8 cellular contexts compared by ENCODE assay signal in genomic region chr15:75451202-75451673, GRCh38. TPM values are rescaled to one million over a fixed set of nuclear protein-coding genes. Genes with fewer than 3 reads are reported as not detected.
DNase-seq lines count a peak whose midpoint lies in the region; ATAC-seq and TF ChIP-seq lines count a peak whose summit lies in the region.

No MANE protein-coding gene starts in this region.

- intact Hi-C loops in activated naive CD4-positive, alpha-beta T cell treated with anti-CD3 and anti-CD28 coated beads for 36 hours (cut with micrococcal nuclease): loop anchor here (1.0 to 10.0 kb wide), 11 partner anchors 128 to 1544 kb away; partner anchors contain the start of genes ARID3B, CLK3, COX5A and EDC3
- intact Hi-C loops in body of pancreas (cut with DNase I): no loop called here

- no peaks in the 10 kb centered on the region for H3K9me3 Mint-ChIP-seq in activated naive CD4-positive, alpha-beta T cell treated with anti-CD3 and anti-CD28 coated beads for 36 hours
- H3K9me3 Mint-ChIP-seq in type B pancreatic cell: no peaks in the 10 kb centered on the region

- H3K4me3 Mint-ChIP-seq in activated naive CD4-positive, alpha-beta T cell treated with anti-CD3 and anti-CD28 coated beads for 36 hours: peak overlapping the region; percentile 98
- peak overlapping the region; percentile 96 for H3K4me3 Mint-ChIP-seq in type B pancreatic cell

- TF ChIP-seq CTCF in body of pancreas (IDR thresholded peaks at IDR 0.05) (no peak), lung (IDR thresholded peaks at IDR 0.05; ENCODE audit: control extremely low read depth, extremely low read depth) (no peak), type B pancreatic cell (conservative IDR thresholded peaks at IDR 0.05) (no peak)

- DNase-seq in activated naive CD4-positive, alpha-beta T cell treated with anti-CD3 and anti-CD28 coated beads for 36 hours: no peak
- DNase-seq in activated naive CD4-positive, alpha-beta T cell treated with Interleukin-2 at 50 U/mL for 16 hours: no peak
- DNase-seq in body of pancreas (no peak), lung (ENCODE audit: low spot score) (no peak), type B pancreatic cell (ENCODE audit: extremely low spot score, unreplicated experiment) (no peak), activated gamma-delta T cell (lab: John Stamatoyannopoulos, UW) (no peak)

- H3K36me3 ChIP-seq in body of pancreas (replicated peaks in 1 of 2; ENCODE audit: insufficient read depth in 1 of 2, low read depth in 2 of 2) (no peaks in the 10 kb centered on the region), lung (ENCODE audit: control insufficient read depth in 2 of 2, insufficient read depth in 2 of 2, low read length in 2 of 2) (no peaks in the 10 kb centered on the region)

- H3K27ac Mint-ChIP-seq in activated naive CD4-positive, alpha-beta T cell treated with anti-CD3 and anti-CD28 coated beads for 36 hours: peak overlapping the region; percentile 98
- peak overlapping the region; percentile 98 for H3K27ac Mint-ChIP-seq in type B pancreatic cell

- 0% methylated on average over 3 to 30 of the region's 45 CpGs for WGBS in body of pancreas, 2 donors
- WGBS in lung, 2 donors: 1% methylated on average over 28 to 45 of the region's 45 CpGs

- H3K27ac ChIP-seq in body of pancreas: peak overlapping the region; percentile 93 to 98 (median 96)
- peak overlapping the region; percentile 98 to 99 for H3K27ac ChIP-seq in lung (ENCODE audit: low read depth in 1 of 2, low read length in 1 of 2)

- H3K36me3 Mint-ChIP-seq in activated naive CD4-positive, alpha-beta T cell treated with anti-CD3 and anti-CD28 coated beads for 36 hours (ENCODE audit: low read depth): peaks cover 2% of the 10 kb centered on the region
- H3K36me3 Mint-ChIP-seq in type B pancreatic cell: peaks cover 3% of the 10 kb centered on the region

- no peak for ATAC-seq in body of pancreas
- ATAC-seq in lung (ENCODE audit: insufficient read depth, low FRiP score): no peak
- no peak for ATAC-seq in HG03432 (IDR thresholded peaks at IDR 0.05; ENCODE audit: unreplicated experiment)
- ATAC-seq in GM21737 (IDR thresholded peaks at IDR 0.05; ENCODE audit: unreplicated experiment): no peak

- CTCF ChIA-PET in activated naive CD4-positive, alpha-beta T cell treated with anti-CD3 and anti-CD28 coated beads for 36 hours (lab: Charles Lee): interaction anchor here (0.6 to 2.0 kb wide), 4 partner anchors 84 to 195 kb away, joined by 3 to 10 read pairs (median 6); partner anchors contain the start of gene MAN2C1

- peak overlapping the region; percentile 58 to 61 for H3K4me3 ChIP-seq in body of pancreas
- peak overlapping the region; percentile 86 for H3K4me3 ChIP-seq in lung

- H3K4me1 Mint-ChIP-seq in activated naive CD4-positive, alpha-beta T cell treated with anti-CD3 and anti-CD28 coated beads for 36 hours (ENCODE audit: low read depth): peaks cover 41% of the 10 kb centered on the region
- H3K4me1 Mint-ChIP-seq in type B pancreatic cell (ENCODE audit: unreplicated experiment): peaks cover 10% of the 10 kb centered on the region

- H3K4me1 ChIP-seq in body of pancreas: peaks cover 23% of the 10 kb centered on the region
- H3K4me1 ChIP-seq in lung (ENCODE audit: control insufficient read depth in 2 of 2, insufficient read depth in 2 of 2, low read length in 2 of 2): peaks cover 0 to 11% of the 10 kb centered on the region in 2 donors

- no peaks in the 10 kb centered on the region for H3K27me3 ChIP-seq in body of pancreas
- no peaks in the 10 kb centered on the region for H3K27me3 ChIP-seq in lung (ENCODE audit: control insufficient read depth, insufficient read depth)

- TF ChIP-seq POLR2A in body of pancreas (IDR thresholded peaks at IDR 0.05): peak in 1 of 3 donors; percentile 2

- no peaks in the 10 kb centered on the region for H3K27me3 Mint-ChIP-seq in activated naive CD4-positive, alpha-beta T cell treated with anti-CD3 and anti-CD28 coated beads for 36 hours (ENCODE audit: low read depth)
- no peaks in the 10 kb centered on the region for H3K27me3 Mint-ChIP-seq in type B pancreatic cell

- H3K9me3 ChIP-seq in body of pancreas (no peaks in the 10 kb centered on the region), lung (ENCODE audit: control insufficient read depth in 2 of 2, insufficient read depth in 1 of 2, low read length in 1 of 2) (no peaks in the 10 kb centered on the region)

RNA-seq across cellular contexts. Expression of gene SIN3A, which starts 0.3 kb away (rescaled TPM):
- 10 to 100 TPM; 83.6 to 84.7 TPM for total RNA-seq in activated naive CD4-positive, alpha-beta T cell treated with anti-CD3 and anti-CD28 coated beads for 36 hours
- total RNA-seq in body of pancreas: 10 to 100 TPM; 17.1 to 23.1 TPM
- 10 to 100 TPM; 66.1 to 86.1 TPM for total RNA-seq in lung
- 10 to 100 TPM in 1 of 2 donors, 1 to 10 TPM in 1; 9.8 to 19.9 TPM for polyA plus RNA-seq in lung
- total RNA-seq in type B pancreatic cell (ENCODE audit: low replicate concordance): 47.1 and 75.4 TPM in 2 replicates
